14 cellular contexts compared by ENCODE assay signal in the genomic region with DNA sequence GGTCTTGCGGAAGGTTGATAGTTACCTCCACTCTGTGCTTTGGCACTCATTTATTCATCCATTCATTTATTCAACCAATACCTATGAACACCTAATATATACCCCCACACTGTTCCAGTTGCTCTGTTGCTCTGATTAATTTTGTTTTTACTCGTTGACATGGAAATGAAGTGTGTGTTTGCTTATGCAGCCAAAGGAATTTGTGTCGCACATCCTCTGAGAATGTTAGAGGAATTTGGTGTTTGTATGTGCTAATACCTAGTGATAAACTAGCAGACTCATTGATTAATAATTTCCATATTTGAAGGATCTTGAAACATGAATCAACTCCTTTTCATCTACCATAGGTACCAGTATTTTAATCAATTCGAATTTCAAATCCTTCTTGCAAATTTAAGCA. TPM values are rescaled to one million over a fixed set of nuclear protein-coding genes. Genes with fewer than 3 reads are reported as not detected.
DNase-seq lines count a peak whose midpoint lies in the region; ATAC-seq, FAIRE-seq and TF ChIP-seq lines count a peak whose summit lies in the region.
"Had no signal": no experiment of that assay in that cellular context is flagged by ENCODE, and none has a peak within 500 bp of the region (broad histone marks: within the 10 kb centered on the region; RNA-seq: fewer than 3 reads in every experiment).

No MANE protein-coding gene starts in this region.

- peak overlapping the region; percentile 7; the same call in 1 of the 2 replicates for H4K5ac ChIP-seq in IMR-90 (ENCODE audit: low read depth, low read length)

- peak overlapping the region; percentile 36; the same call in 1 of the 2 replicates for H3K4me2 ChIP-seq in IMR-90 (ENCODE audit: low read depth, low read length)

- H3K9ac ChIP-seq in IMR-90 (ENCODE audit: low read depth, low read length), result no peak overlapping the region

- WGBS in IMR-90 (ENCODE audit: extremely low coverage in 2 of 2, insufficient read length in 1 of 2), 2 experiments, result no CpG with 5 or more reads among the region's 4 CpGs

- H2BK5ac ChIP-seq in IMR-90 (ENCODE audit: low read depth, low read length, poor library complexity, severe bottlenecking), result peak overlapping the region; percentile 77

- H3K9me1 ChIP-seq in IMR-90 (ENCODE audit: insufficient read depth, low read length), result peaks cover 3% of the 10 kb centered on the region; the same call in 1 of the 2 replicates

- H3K23ac ChIP-seq in IMR-90 (ENCODE audit: low read depth, low read length), result no peak overlapping the region

- CTCF ChIA-PET in AG04450 (lab: Charles Lee), result interaction anchor here (1.0 to 1.6 kb wide), 2 partner anchors 8 to 178 kb away, joined by 3 to 6 read pairs; no protein-coding TSS in a partner anchor
- CTCF ChIA-PET in IMR-90 (lab: Yijun Ruan, JAX), result no interaction called here

- no peak overlapping the region for H3K4me3 ChIP-seq in AG04450 (ENCODE audit: low read depth, low read length)
- H3K4me3 ChIP-seq in IMR-90 (ENCODE audit: insufficient read depth, low read depth, low read length), result no peak overlapping the region
- no peak overlapping the region for H3K4me3 ChIP-seq in bronchial epithelial cell (ENCODE audit: low read depth, low read length)
- H3K4me3 ChIP-seq: coronary artery had no signal

- no peaks in the 10 kb centered on the region for H4K20me1 ChIP-seq in IMR-90 (ENCODE audit: insufficient read depth, low read length)

- DNase-seq in AG04450 (ENCODE audit: low read depth, low spot score), result peak; percentile 37
- peak; percentile 80 for DNase-seq in IMR-90
- peak; percentile 82 for DNase-seq in bronchial epithelial cell (ENCODE audit: low read depth)
- peak; percentile 92 for DNase-seq in kidney tubule cell (ENCODE audit: low spot score)
- DNase-seq in COLO668 (lab: John Stamatoyannopoulos, UW; ENCODE audit: unreplicated experiment), result no peak
- no peak for DNase-seq in stimulated activated CD4-positive, alpha-beta T cell treated with anti-CD3 and anti-CD28 coated beads, Interleukin-12 subunit alpha, Interleukin-12 subunit beta, amount 100 ng/mL, for 4 hours
- DNase-seq in NCI-H2227 treated with DMSO at 0.1 percent for 48 hours (lab: John Stamatoyannopoulos, UW), result no peak
- DNase-seq: activated CD4-positive, alpha-beta T cell treated with anti-CD3 and anti-CD28 coated beads, Interleukin-2, amount 50 U/mL, for 1 hour; activated gamma-delta T cell treated with Interleukin-2 at 50 U/mL for 16 hours; glutamatergic neuron; T-helper 1 cell had no signal

- H2AK9ac ChIP-seq in IMR-90 (replicated peaks; ENCODE audit: low read depth, low read length, poor library complexity), result no peak overlapping the region

- H3K27me3 ChIP-seq in AG04450 (ENCODE audit: control insufficient read depth, insufficient read depth, low read length) (no peaks in the 10 kb centered on the region), IMR-90 (ENCODE audit: control insufficient read depth, insufficient read depth, low read length) (no peaks in the 10 kb centered on the region), bronchial epithelial cell (ENCODE audit: control insufficient read depth, insufficient read depth, low read length) (no peaks in the 10 kb centered on the region)

- no peak overlapping the region for H2AFZ ChIP-seq in IMR-90 (replicated peaks; ENCODE audit: low read length, poor library complexity)

- H2BK15ac ChIP-seq in IMR-90 (ENCODE audit: low read depth, low read length), result 0 out of 3 replicates have a peak overlapping the region, but pooled peaks have one; percentile 10

- H4K8ac ChIP-seq in IMR-90 (ENCODE audit: low read depth in 2 of 2, low read length in 2 of 2), result peak overlapping the region; percentile 57 to 73; a peak in 1 of 4 replicates

- no peak for TF ChIP-seq RAD21 in IMR-90 (IDR thresholded peaks at IDR 0.05; ENCODE audit: low read length)

- no peaks in the 10 kb centered on the region for H3K9me3 ChIP-seq in AG04450 (ENCODE audit: control insufficient read depth, insufficient read depth, low read length)
- H3K9me3 ChIP-seq in IMR-90 (ENCODE audit: control insufficient read depth, insufficient read depth, low read length), result no peaks in the 10 kb centered on the region
- H3K9me3 ChIP-seq: neutrophil had no signal

- FAIRE-seq in bronchial epithelial cell (lab: Jason Lieb, UNC), result no peak

- H3K79me1 ChIP-seq in IMR-90 (ENCODE audit: low read depth in 1 of 2, low read length in 2 of 2), result no peaks in the 10 kb centered on the region; a peak in 1 of 4 replicates

- ATAC-seq in IMR-90 (ENCODE audit: low read depth), result peak; percentile 81
- no peak for ATAC-seq in HG02884 (IDR thresholded peaks at IDR 0.05; ENCODE audit: unreplicated experiment)

- BruUV-seq in IMR-90 (replicated peaks; lab: Mats Ljungman, UMichigan), result no TSS peak

- peak overlapping the region; percentile 33; the same call in 1 of the 2 replicates for H3K18ac ChIP-seq in IMR-90 (ENCODE audit: low read depth, low read length)

- H2BK120ac ChIP-seq in IMR-90 (ENCODE audit: low read depth, low read length), result peak overlapping the region; percentile 96

- H3K56ac ChIP-seq in IMR-90 (ENCODE audit: extremely low read depth, insufficient read depth, low read length), result peak overlapping the region; percentile 22; the same call in 1 of the 2 replicates

- no peak for TF ChIP-seq POLR2A in IMR-90 (IDR thresholded peaks at IDR 0.05; ENCODE audit: low read depth, low read length)

- no peaks in the 10 kb centered on the region for H3K36me3 ChIP-seq in IMR-90 (ENCODE audit: control insufficient read depth, insufficient read depth, low read length)
- H3K36me3 ChIP-seq in bronchial epithelial cell (ENCODE audit: control insufficient read depth, insufficient read depth, low read length), result no peaks in the 10 kb centered on the region
- H3K36me3 ChIP-seq: neutrophil had no signal

- POLR2A ChIA-PET in AG04450 (lab: Yijun Ruan, JAX) (no interaction called here), IMR-90 (lab: Charles Lee; ENCODE audit: unreplicated experiment) (no interaction called here)

- TF ChIP-seq CTCF in AG04450 (IDR thresholded peaks at IDR 0.05; ENCODE audit: low read depth, low read length) (no peak), IMR-90 (conservative IDR thresholded peaks at IDR 0.05; ENCODE audit: low read depth, low read length) (no peak), bronchial epithelial cell (IDR thresholded peaks at IDR 0.05; ENCODE audit: insufficient read depth, low read length, severe bottlenecking) (no peak)

- intact Hi-C loops in IMR-90 (cut with micrococcal nuclease), result loop anchor here (1.0 to 10.0 kb wide), 2 partner anchors 10 to 455 kb away; no protein-coding TSS in a partner anchor

- H2BK20ac ChIP-seq in IMR-90 (ENCODE audit: low read depth, low read length), result peak overlapping the region; percentile 66

- H3K14ac ChIP-seq in IMR-90 (replicated peaks; ENCODE audit: low read depth, low read length), result no peak overlapping the region

- H4K91ac ChIP-seq in IMR-90 (ENCODE audit: insufficient read depth, low read depth, low read length), result peak overlapping the region; percentile 40; the same call in 1 of the 2 replicates

- dilution Hi-C loops in IMR-90 (cut with HindIII; ENCODE audit: low sequenced_read_pairs, unreplicated experiment), result no loop called here

- H2AK5ac ChIP-seq in IMR-90 (ENCODE audit: low read depth, low read length), result no peak overlapping the region

- peak overlapping the region; percentile 64; the same call in 1 of the 2 replicates for H3K4ac ChIP-seq in IMR-90 (ENCODE audit: low read depth, low read length)

- in situ Hi-C loops in IMR-90 (cut with MboI; ENCODE audit: low sequenced_read_pairs), result no loop called here

- peaks cover 10% of the 10 kb centered on the region for H3K4me1 ChIP-seq in IMR-90 (ENCODE audit: control insufficient read depth, insufficient read depth, low read length)

- H3K27ac ChIP-seq in AG04450 (ENCODE audit: low read depth, low read length), result peak overlapping the region; percentile 42
- peak overlapping the region; percentile 6; the same call in 1 of the 2 replicates for H3K27ac ChIP-seq in IMR-90 (ENCODE audit: insufficient read depth, low read length)
- H3K27ac ChIP-seq: coronary artery, neutrophil had no signal

TF ChIP-seq in IMR-90, 13 proteins besides CTCF, POLR2A, EP300 and RAD21:
- TF ChIP-seq CEBPB (IDR thresholded peaks at IDR 0.05; ENCODE audit: low read depth, low read length), result peak; percentile 62; the same call in 1 of the 2 replicates
- TF ChIP-seq MAFK (IDR thresholded peaks at IDR 0.05; ENCODE audit: low read depth, low read length), result no peak

RNA-seq across cellular contexts. Expression of a gene that starts 25.8 kb away (rescaled TPM):
- polyA plus RNA-seq in AG04450 (2011; rRNA removed), result 142 and 168 TPM in 2 replicates
- 532 and 827 TPM in 2 replicates for polyA minus RNA-seq in AG04450 (2011; rRNA and poly(A)+ RNA removed)
- total RNA-seq in IMR-90 (2012; rRNA removed), result 436 and 490 TPM in 2 replicates
- polyA plus RNA-seq in IMR-90 (2012; rRNA removed), result 285 and 316 TPM in 2 replicates
- polyA plus RNA-seq in IMR-90 (2012; cell fraction: cytosol; rRNA removed), result 203 and 263 TPM in 2 replicates
- polyA plus RNA-seq in IMR-90 (2012; cell fraction: nucleus; rRNA removed; ENCODE audit: low replicate concordance), result 109 and 133 TPM in 2 replicates
- 35.3 and 45.7 TPM in 2 replicates for total RNA-seq in bronchial epithelial cell

Comparison
In these comparisons a context has a peak if more than half of its experiments do, and no peak if none do; other contexts are left out.
1. DNase-seq: peak in AG04450 (single experiment), IMR-90 (single experiment), bronchial epithelial cell (single experiment) and kidney tubule cell (single experiment); none in COLO668 (single experiment), stimulated activated CD4-positive, alpha-beta T cell treated with anti-CD3 and anti-CD28 coated beads, Interleukin-12 subunit alpha, Interleukin-12 subunit beta, amount 100 ng/mL, for 4 hours (single experiment) and NCI-H2227 treated with DMSO at 0.1 percent for 48 hours (single experiment).